Comparison of ENCODE assay signal across 7 cellular contexts in genomic region chr12:57182918-57183575, GRCh38.
DNase-seq lines count a peak whose midpoint lies in the region; ATAC-seq lines count a peak whose summit lies in the region.

No MANE protein-coding gene starts in this region.

- ATAC-seq in GM18498 (IDR thresholded peaks at IDR 0.05; ENCODE audit: unreplicated experiment) (peak; percentile 90), HG02759 (IDR thresholded peaks at IDR 0.05; ENCODE audit: unreplicated experiment) (peak; percentile 88)

- no peaks in the 10 kb centered on the region for H3K9me3 Mint-ChIP-seq in T-helper 2 cell treated with Interferon-gamma antibody and Interleukin-4, amounts not matched to agents 5 μg/mL and 100 μg/mL, for 36 hours

- no peaks in the 10 kb centered on the region for H3K36me3 Mint-ChIP-seq in T-helper 2 cell treated with Interferon-gamma antibody and Interleukin-4, amounts not matched to agents 5 μg/mL and 100 μg/mL, for 36 hours (ENCODE audit: low read depth)

- no peaks in the 10 kb centered on the region for H3K27me3 Mint-ChIP-seq in T-helper 2 cell treated with Interferon-gamma antibody and Interleukin-4, amounts not matched to agents 5 μg/mL and 100 μg/mL, for 36 hours (ENCODE audit: low read depth)

- DNase-seq in NCI-H1417 (lab: John Stamatoyannopoulos, UW) (peak; percentile 73 to 86 (median 76)), anterior cingulate cortex (lab: John Stamatoyannopoulos, UW) (peak in 47 of 58 donors; percentile 9 to 68 (median 31)), hypothalamus (lab: John Stamatoyannopoulos, UW) (peak in 40 of 51 donors; percentile 4 to 73 (median 36))
- peak; percentile 64 for DNase-seq in T-helper 2 cell treated with Interferon-gamma antibody and Interleukin-4, amounts not matched to agents 5 μg/mL and 100 μg/mL, for 36 hours (ENCODE audit: low spot score)
- DNase-seq in stimulated activated CD4-positive, alpha-beta T cell treated with anti-CD3 and anti-CD28 coated beads, Interleukin-12 subunit alpha, Interleukin-12 subunit beta, amount 100 ng/mL, for 48 hours (ENCODE audit: low read depth in 2 of 3, low spot score in 1 of 3): peak; percentile 65 to 93 (median 71)

- no peak overlapping the region for H3K4me3 Mint-ChIP-seq in T-helper 2 cell treated with Interferon-gamma antibody and Interleukin-4, amounts not matched to agents 5 μg/mL and 100 μg/mL, for 36 hours

- peak overlapping the region; percentile 19 for H3K27ac Mint-ChIP-seq in T-helper 2 cell treated with Interferon-gamma antibody and Interleukin-4, amounts not matched to agents 5 μg/mL and 100 μg/mL, for 36 hours

- no peaks in the 10 kb centered on the region for H3K4me1 Mint-ChIP-seq in T-helper 2 cell treated with Interferon-gamma antibody and Interleukin-4, amounts not matched to agents 5 μg/mL and 100 μg/mL, for 36 hours (ENCODE audit: low read depth)

Comparison
In these comparisons a context has a peak if more than half of its experiments do, and no peak if none do; other contexts are left out.
1. Peak in every context shown above with its lines: DNase-seq and ATAC-seq.